In the genomic region with DNA sequence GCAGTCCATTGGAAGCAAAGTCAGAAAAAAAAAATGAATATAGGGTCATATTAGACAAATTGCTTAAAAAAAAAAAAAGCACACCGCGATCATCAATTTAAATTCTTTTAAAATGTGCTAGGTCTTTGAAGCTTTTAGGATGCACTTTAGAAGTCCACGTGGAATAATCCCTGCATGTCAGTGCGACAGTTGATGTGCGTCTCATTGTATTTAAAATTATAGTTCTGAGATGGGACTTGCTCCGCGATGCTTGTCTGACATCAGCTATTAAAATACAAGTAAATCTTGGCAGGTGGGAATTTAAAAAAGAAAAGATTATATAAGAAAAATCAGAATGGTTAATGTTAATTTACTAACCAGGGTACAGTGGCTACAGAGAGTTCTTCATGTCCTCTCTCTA, we compare ENCODE assay signal across 22 cellular contexts.
"Had no signal": no experiment of that assay in that cellular context is flagged by ENCODE, and none has a peak within 500 bp of the region (broad histone marks: within the 10 kb centered on the region; RNA-seq: fewer than 3 reads in every experiment).

No MANE protein-coding gene starts in this region.

- H3K36me3 Mint-ChIP-seq: mesothelial cell of epicardium had no signal

- H3K9me3 ChIP-seq: colonic mucosa, esophagus squamous epithelium, gastrocnemius medialis, heart right ventricle, left lung, lower lobe of right lung, mucosa of descending colon had no signal

- H3K27ac Mint-ChIP-seq: dendritic cell treated with granulocyte-macrophage colony-stimulating factor and Interleukin-4, amounts not matched to agents 40 ng/mL and 50 ng/mL, for 4 days; effector memory CD8-positive, alpha-beta T cell; endodermal cell; mesothelial cell of epicardium had no signal

- H3K4me1 ChIP-seq: colonic mucosa, left lung, lower lobe of right lung had no signal

- H3K27me3 Mint-ChIP-seq: dendritic cell treated with granulocyte-macrophage colony-stimulating factor and Interleukin-4, amounts not matched to agents 40 ng/mL and 50 ng/mL, for 4 days; effector memory CD8-positive, alpha-beta T cell had no signal

- H3K9me3 Mint-ChIP-seq: dendritic cell treated with granulocyte-macrophage colony-stimulating factor and Interleukin-4, amounts not matched to agents 40 ng/mL and 50 ng/mL, for 4 days; endodermal cell; mesothelial cell of epicardium had no signal

- H3K36me3 ChIP-seq: colonic mucosa, esophagus squamous epithelium, gastrocnemius medialis, heart right ventricle, left lung, lower lobe of right lung had no signal

- H3K4me1 Mint-ChIP-seq: mesothelial cell of epicardium had no signal

- H3K27ac ChIP-seq: colonic mucosa, epithelial cell of prostate, esophagus squamous epithelium, gastrocnemius medialis, heart right ventricle, left lung, lower lobe of right lung had no signal

- H3K4me3 ChIP-seq: colonic mucosa, esophagus squamous epithelium, gastrocnemius medialis, heart right ventricle, left lung, lower lobe of right lung, mucosa of descending colon had no signal

- DNase-seq: colonic mucosa; cortex of kidney; effector CD8-positive, alpha-beta T cell; effector memory CD8-positive, alpha-beta T cell; endodermal cell; erythroblast; esophagus squamous epithelium; foreskin fibroblast; foreskin melanocyte; gastrocnemius medialis; glutamatergic neuron; heart right ventricle; hippocampal formation; left cardiac atrium; left lung; left ventricle myocardium superior; lower lobe of right lung; mesenchymal stem cell; mucosa of descending colon had no signal

- H3K27me3 ChIP-seq: colonic mucosa, esophagus squamous epithelium, gastrocnemius medialis, heart right ventricle, left lung had no signal

- H3K4me3 Mint-ChIP-seq: dendritic cell treated with granulocyte-macrophage colony-stimulating factor and Interleukin-4, amounts not matched to agents 40 ng/mL and 50 ng/mL, for 4 days; effector memory CD8-positive, alpha-beta T cell; endodermal cell; mesothelial cell of epicardium had no signal
